In the genomic region with DNA sequence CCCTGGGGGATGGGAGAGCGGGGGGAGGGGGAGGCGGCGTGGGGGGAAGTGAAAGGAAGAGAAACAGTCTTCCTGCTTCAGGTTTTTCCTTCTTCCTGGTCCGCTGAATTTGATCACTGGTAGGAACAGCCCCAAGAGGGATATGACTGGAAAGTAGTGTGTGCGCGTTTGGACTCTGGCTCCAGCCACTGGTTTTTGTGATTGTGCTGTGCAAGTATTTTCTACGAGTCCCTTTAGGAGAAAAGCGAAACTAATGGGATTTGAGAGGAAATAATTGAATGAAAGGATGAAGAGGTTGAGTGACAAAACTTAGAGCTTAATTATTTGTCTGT, we compare ENCODE assay signal across 8 cellular contexts. TPM values are rescaled to one million over a fixed set of nuclear protein-coding genes. Genes with fewer than 3 reads are reported as not detected.
A peak's percentile ranks its signal among the peaks of the same experiment; 100 is the strongest.
DNase-seq lines count a peak whose midpoint lies in the region; ATAC-seq, FAIRE-seq and TF ChIP-seq lines count a peak whose summit lies in the region.

No MANE protein-coding gene starts in this region.

- in situ Hi-C loops in astrocyte of the spinal cord (cut with HindIII; ENCODE audit: low sequenced_read_pairs) = no loop called here

- H4K20me1 ChIP-seq in keratinocyte (ENCODE audit: control insufficient read depth, extremely low read depth, insufficient read depth, low read length) = no peaks in the 10 kb centered on the region

- H3K4me1 ChIP-seq in keratinocyte (ENCODE audit: control insufficient read depth, extremely low read depth, insufficient read depth, low read length) = peaks cover 3% of the 10 kb centered on the region
- H3K4me1 ChIP-seq in subcutaneous abdominal adipose tissue (ENCODE audit: control insufficient read depth in 5 of 5, insufficient read depth in 5 of 5, low read length in 5 of 5) = peaks cover 0 to 9% (median 3%) of the 10 kb centered on the region in 5 donors

- H3K4me3 ChIP-seq in astrocyte of the spinal cord (ENCODE audit: low read depth, low read length) (peak overlapping the region; percentile 67), keratinocyte (ENCODE audit: control insufficient read depth in 2 of 3, extremely low read depth in 1 of 3, insufficient read depth in 2 of 3, low read depth in 1 of 3, low read length in 3 of 3) (peak overlapping the region; percentile 59 to 78 (median 77)), subcutaneous abdominal adipose tissue (ENCODE audit: low read depth in 1 of 5, low read length in 5 of 5) (peak overlapping the region; percentile 76 to 85 (median 83))

- H3K4me2 ChIP-seq in keratinocyte (ENCODE audit: control insufficient read depth, extremely low read depth, insufficient read depth, low read depth, low read length) = peak overlapping the region; percentile 61

- H3K9me3 ChIP-seq in keratinocyte (ENCODE audit: control insufficient read depth, low read depth, low read length) (no peaks in the 10 kb centered on the region), subcutaneous abdominal adipose tissue (ENCODE audit: control insufficient read depth in 5 of 5, low read length in 5 of 5) (no peaks in the 10 kb centered on the region)

- no peaks in the 10 kb centered on the region for H3K27me3 ChIP-seq in keratinocyte (ENCODE audit: control insufficient read depth, extremely low read depth, insufficient read depth, low read length)
- H3K27me3 ChIP-seq in subcutaneous abdominal adipose tissue (ENCODE audit: control insufficient read depth in 5 of 5, insufficient read depth in 4 of 5, low read length in 5 of 5) = peaks cover 0 to 8% (median 0%) of the 10 kb centered on the region in 5 donors

- H3K9ac ChIP-seq in keratinocyte (ENCODE audit: control insufficient read depth, extremely low read depth, insufficient read depth, low read length) (peak overlapping the region; percentile 80), subcutaneous abdominal adipose tissue (ENCODE audit: low read length in 5 of 5) (peak overlapping the region; percentile 7 to 85 (median 53))

- FAIRE-seq in HTR-8/SVneo (lab: Jason Lieb, UNC) (no peak), keratinocyte (lab: Jason Lieb, UNC) (no peak)

- no peak for ATAC-seq in GM21717 (IDR thresholded peaks at IDR 0.05; ENCODE audit: unreplicated experiment)

- H3K36me3 ChIP-seq in keratinocyte (ENCODE audit: control insufficient read depth in 2 of 2, extremely low read depth in 1 of 2, insufficient read depth in 2 of 2, low read length in 2 of 2) = no peaks in the 10 kb centered on the region
- no peaks in the 10 kb centered on the region for H3K36me3 ChIP-seq in subcutaneous abdominal adipose tissue (ENCODE audit: control insufficient read depth in 5 of 5, insufficient read depth in 5 of 5, low read length in 5 of 5)

- peaks cover 35% of the 10 kb centered on the region for H3K79me2 ChIP-seq in keratinocyte (ENCODE audit: control insufficient read depth, insufficient read depth, low read length)

- DNase-seq in HTR-8/SVneo (ENCODE audit: insufficient read length, low spot score) (peak; percentile 3), astrocyte of the spinal cord (ENCODE audit: low read depth, low spot score) (peak; percentile 15), keratinocyte (ENCODE audit: low read depth, low spot score) (no peak), ecto neural progenitor cell (ENCODE audit: low spot score) (no peak), NCI-H187 treated with DMSO at 0.1 percent for 48 hours (lab: John Stamatoyannopoulos, UW) (no peak)
- DNase-seq in stimulated activated CD4-positive, alpha-beta T cell treated with anti-CD3 and anti-CD28 coated beads, Interleukin-12 subunit alpha, Interleukin-12 subunit beta, amount 100 ng/mL, for 4 hours = no peak

- peak overlapping the region; percentile 72 for H3K27ac ChIP-seq in keratinocyte (ENCODE audit: control insufficient read depth, insufficient read depth, low read length)
- peak overlapping the region; percentile 86 for H3K27ac ChIP-seq in subcutaneous abdominal adipose tissue (ENCODE audit: low read depth, low read length)

- dilution Hi-C loops in keratinocyte (cut with MboI; ENCODE audit: extremely low pct_ligation_motif_present, low sequenced_read_pairs) = no loop called here

- no peak for TF ChIP-seq CTCF in astrocyte of the spinal cord (IDR thresholded peaks at IDR 0.05; ENCODE audit: low read depth, low read length)
- TF ChIP-seq CTCF in keratinocyte (optimal IDR thresholded peaks at IDR 0.05 in 1 of 3, IDR thresholded peaks at IDR 0.05 in 1 of 3, conservative IDR thresholded peaks at IDR 0.05 in 1 of 3; ENCODE audit: extremely low read depth in 1 of 3, insufficient read depth in 2 of 3, low read length in 3 of 3) = no peak

- H2AFZ ChIP-seq in keratinocyte (ENCODE audit: control insufficient read depth, low read length) = no peak overlapping the region

- no peaks in the 10 kb centered on the region for H3K9me1 ChIP-seq in keratinocyte (ENCODE audit: control insufficient read depth, extremely low read depth, insufficient read depth, low read length)

RNA-seq across cellular contexts. Expression of gene PRRG1, which starts 0.8 kb away (rescaled TPM):
- 19.5 to 30.2 TPM (median 29.2 TPM) in 3 replicates for polyA plus RNA-seq in keratinocyte
- 6.8 TPM for polyA plus RNA-seq in keratinocyte (2011; ENCODE audit: low read depth)
- polyA plus RNA-seq in keratinocyte (2011; cell fraction: cytosol; rRNA removed) = 12.8 and 19.3 TPM in 2 replicates
- polyA plus RNA-seq in keratinocyte (2011; cell fraction: nucleus; rRNA removed) = 30.1 and 43.8 TPM in 2 replicates
- polyA plus RNA-seq in keratinocyte (2012; ENCODE audit: low replicate concordance) = 6.4 and 12.5 TPM in 2 replicates
- 26.6 to 38.4 TPM (median 30.5 TPM) in 3 replicates for polyA minus RNA-seq in keratinocyte
- polyA minus RNA-seq in keratinocyte (2011; cell fraction: cytosol; rRNA and poly(A)+ RNA removed) = 15.2 TPM
- polyA minus RNA-seq in keratinocyte (2011; cell fraction: nucleus; rRNA and poly(A)+ RNA removed) = 23.8 and 49.6 TPM in 2 replicates

Comparison
In these comparisons a context has a peak if more than half of its experiments do, and no peak if none do; other contexts are left out.
1. DNase-seq: peak in HTR-8/SVneo (single experiment) and astrocyte of the spinal cord (single experiment); none in keratinocyte (single experiment), stimulated activated CD4-positive, alpha-beta T cell treated with anti-CD3 and anti-CD28 coated beads, Interleukin-12 subunit alpha, Interleukin-12 subunit beta, amount 100 ng/mL, for 4 hours (single experiment), ecto neural progenitor cell (single experiment) and NCI-H187 treated with DMSO at 0.1 percent for 48 hours (single experiment).
2. Peak in every context shown above with its lines, with median percentiles within 50 percentile points of each other: H3K4me3 ChIP-seq.